In the genomic region with DNA sequence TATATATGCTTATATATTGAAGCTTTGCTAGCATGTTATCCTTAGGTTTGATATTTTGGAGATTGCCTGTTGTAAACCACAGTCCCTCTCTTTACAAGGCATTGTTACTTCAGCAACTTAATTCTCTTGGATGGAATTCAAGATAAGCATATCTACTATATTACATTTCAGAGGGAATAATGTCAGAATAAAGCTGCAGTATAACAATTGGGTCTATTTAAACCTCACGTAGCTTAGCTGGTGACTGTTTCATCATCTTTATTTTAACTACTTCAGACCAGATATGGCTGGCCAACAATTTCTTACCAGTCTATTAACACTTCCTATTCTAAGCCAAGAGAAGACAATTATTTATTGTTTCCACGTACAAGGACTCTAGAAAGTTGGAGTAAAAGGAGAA, we compare ENCODE assay signal across 19 cellular contexts. TPM values are rescaled to one million over a fixed set of nuclear protein-coding genes. Genes with fewer than 3 reads are reported as not detected.
DNase-seq lines count a peak whose midpoint lies in the region; ATAC-seq and TF ChIP-seq lines count a peak whose summit lies in the region.
"Had no signal": no experiment of that assay in that cellular context is flagged by ENCODE, and none has a peak within 500 bp of the region (broad histone marks: within the 10 kb centered on the region; RNA-seq: fewer than 3 reads in every experiment).

No MANE protein-coding gene starts in this region.

- ATAC-seq in HG02970 (IDR thresholded peaks at IDR 0.05; ENCODE audit: low FRiP score, unreplicated experiment) (no peak), GM21390 (IDR thresholded peaks at IDR 0.05; ENCODE audit: unreplicated experiment) (no peak)
- ATAC-seq: CD8-positive, alpha-beta T cell had no signal

- no peak for TF ChIP-seq CTCF in osteocyte (IDR thresholded peaks at IDR 0.05)

- H3K4me3 Mint-ChIP-seq in activated CD4-positive, alpha-beta T cell treated with anti-CD3 and anti-CD28 coated beads, Interleukin-2, amount 10 ng/mL, durations not matched to agents 7 days and 5 days: no peak overlapping the region
- H3K4me3 Mint-ChIP-seq in osteocyte (ENCODE audit: unreplicated experiment): no peak overlapping the region
- no peak overlapping the region for H3K4me3 Mint-ChIP-seq in immature natural killer cell
- H3K4me3 Mint-ChIP-seq: CD8-positive, alpha-beta T cell had no signal

- POLR2A ChIA-PET in activated CD4-positive, alpha-beta T cell treated with anti-CD3 and anti-CD28 coated beads, Interleukin-2, amount 10 ng/mL, durations not matched to agents 7 days and 5 days (lab: Charles Lee): no interaction called here

- no peak for DNase-seq in activated CD4-positive, alpha-beta T cell treated with anti-CD3 and anti-CD28 coated beads, Interleukin-2, amount 10 ng/mL, durations not matched to agents 7 days and 5 days
- DNase-seq in activated CD4-positive, alpha-beta T cell treated with anti-CD3 and anti-CD28 coated beads, Interleukin-2, amount 50 U/mL, for 48 hours: no peak
- DNase-seq in foreskin melanocyte (peak; percentile 22), osteocyte (ENCODE audit: extremely low spot score, unreplicated experiment) (no peak), medulla oblongata (ENCODE audit: extremely low spot score) (no peak), immature natural killer cell (no peak)
- DNase-seq: ACHN; CD8-positive, alpha-beta T cell; GOT3; HCEC 1CT; NCI-H1105; NCI-H2029 treated with DMSO at 0.1 percent for 48 hours; NCI-H2171; NCI-H345; NCI-H524 treated with DMSO at 0.1 percent for 48 hours; NCI-H82; OCI-M1 had no signal

- H3K9me3 Mint-ChIP-seq in activated CD4-positive, alpha-beta T cell treated with anti-CD3 and anti-CD28 coated beads, Interleukin-2, amount 10 ng/mL, durations not matched to agents 7 days and 5 days: no peaks in the 10 kb centered on the region
- no peaks in the 10 kb centered on the region for H3K9me3 Mint-ChIP-seq in osteocyte (ENCODE audit: unreplicated experiment)
- no peaks in the 10 kb centered on the region for H3K9me3 Mint-ChIP-seq in immature natural killer cell
- H3K9me3 Mint-ChIP-seq: CD8-positive, alpha-beta T cell had no signal

- peaks cover 1% of the 10 kb centered on the region for H3K4me1 Mint-ChIP-seq in activated CD4-positive, alpha-beta T cell treated with anti-CD3 and anti-CD28 coated beads, Interleukin-2, amount 10 ng/mL, durations not matched to agents 7 days and 5 days
- H3K4me1 Mint-ChIP-seq in osteocyte (ENCODE audit: unreplicated experiment) (peaks cover 5% of the 10 kb centered on the region), immature natural killer cell (no peaks in the 10 kb centered on the region)

- CTCF ChIA-PET in activated CD4-positive, alpha-beta T cell treated with anti-CD3 and anti-CD28 coated beads, Interleukin-2, amount 10 ng/mL, durations not matched to agents 7 days and 5 days (lab: Charles Lee): interaction anchor here (1.0 to 1.8 kb wide), 2 partner anchors 8 to 26 kb away, joined by 3 to 4 read pairs; a partner anchor contains a TSS

- H3K36me3 Mint-ChIP-seq in activated CD4-positive, alpha-beta T cell treated with anti-CD3 and anti-CD28 coated beads, Interleukin-2, amount 10 ng/mL, durations not matched to agents 7 days and 5 days (ENCODE audit: low read depth): peaks cover 17% of the 10 kb centered on the region
- H3K36me3 Mint-ChIP-seq in osteocyte (ENCODE audit: unreplicated experiment): peaks cover 10% of the 10 kb centered on the region
- H3K36me3 Mint-ChIP-seq in immature natural killer cell: peaks cover 0 to 14% (median 3%) of the 10 kb centered on the region in 3 donors

- peak overlapping the region; percentile 12 for H3K27ac Mint-ChIP-seq in activated CD4-positive, alpha-beta T cell treated with anti-CD3 and anti-CD28 coated beads, Interleukin-2, amount 10 ng/mL, durations not matched to agents 7 days and 5 days
- peak overlapping the region; percentile 7 for H3K27ac Mint-ChIP-seq in osteocyte (ENCODE audit: unreplicated experiment)
- H3K27ac Mint-ChIP-seq in immature natural killer cell: peak overlapping the region in 1 of 6 donors; percentile 28

- H3K27me3 Mint-ChIP-seq in activated CD4-positive, alpha-beta T cell treated with anti-CD3 and anti-CD28 coated beads, Interleukin-2, amount 10 ng/mL, durations not matched to agents 7 days and 5 days: no peaks in the 10 kb centered on the region
- no peaks in the 10 kb centered on the region for H3K27me3 Mint-ChIP-seq in osteocyte (ENCODE audit: unreplicated experiment)
- no peaks in the 10 kb centered on the region for H3K27me3 Mint-ChIP-seq in immature natural killer cell (ENCODE audit: low read depth in 3 of 3)

RNA-seq across cellular contexts. Expression of a gene that starts 27.1 kb away (rescaled TPM):
- total RNA-seq in activated CD4-positive, alpha-beta T cell treated with anti-CD3 and anti-CD28 coated beads, Interleukin-2, amount 10 ng/mL, durations not matched to agents 7 days and 5 days: 10 to 100 TPM; 27.8 to 31.9 TPM
- 17.8 and 21.0 TPM in 2 replicates for total RNA-seq in osteocyte
- polyA plus RNA-seq in immature natural killer cell: 10 to 100 TPM; 44.4 to 47.6 (median 44.5) TPM

RNA-seq across cellular contexts. Expression of a gene that starts 35.8 kb away (rescaled TPM):
- total RNA-seq in activated CD4-positive, alpha-beta T cell treated with anti-CD3 and anti-CD28 coated beads, Interleukin-2, amount 10 ng/mL, durations not matched to agents 7 days and 5 days: 10 to 100 TPM; 33.9 to 40.0 TPM
- total RNA-seq in osteocyte: 106 and 114 TPM in 2 replicates
- 10 to 100 TPM; 10.7 to 31.8 (median 11.7) TPM for polyA plus RNA-seq in immature natural killer cell

RNA-seq across cellular contexts. Expression of a gene that starts 52.6 kb away (rescaled TPM):
- total RNA-seq in activated CD4-positive, alpha-beta T cell treated with anti-CD3 and anti-CD28 coated beads, Interleukin-2, amount 10 ng/mL, durations not matched to agents 7 days and 5 days: 10 to 100 TPM; 89.5 to 95.4 TPM
- total RNA-seq in osteocyte: 94.9 and 107 TPM in 2 replicates
- 10 to 100 TPM; 17.3 to 51.3 (median 32.3) TPM for polyA plus RNA-seq in immature natural killer cell
